14 cellular contexts compared by ENCODE assay signal in genomic region chr19:39327318-39327717, GRCh38. TPM values are rescaled to one million over a fixed set of nuclear protein-coding genes. Genes with fewer than 3 reads are reported as not detected.
"Had no signal": no experiment of that assay in that cellular context is flagged by ENCODE, and none has a peak within 500 bp of the region (broad histone marks: within the 10 kb centered on the region; RNA-seq: fewer than 3 reads in every experiment).

No MANE protein-coding gene starts in this region.

- H3K4me1 ChIP-seq: psoas muscle, suprapubic skin had no signal

- H3K4me2 ChIP-seq: smooth muscle cell had no signal

- H3K4me3 Mint-ChIP-seq: activated T-helper 1 cell treated with anti-CD3 and anti-CD28 coated beads, Interleukin-12 subunit alpha, Interleukin-12 subunit beta, Interleukin-2, Interleukin-4 antibody, amounts not matched to agents 30 ng/mL and 10 ng/mL and 1 ng/mL, durations not matched to agents 14 hours and 24 hours and 36 hours; endodermal cell; stimulated activated naive CD8-positive, alpha-beta T cell treated with anti-CD3 and anti-CD28 coated beads, Interleukin-15, Interleukin-2, amounts not matched to agents 100 ng/mL and 50 ng/mL, for 24 hours; type B pancreatic cell had no signal

- H3K27ac Mint-ChIP-seq: endodermal cell; stimulated activated naive CD8-positive, alpha-beta T cell treated with anti-CD3 and anti-CD28 coated beads, Interleukin-15, Interleukin-2, amounts not matched to agents 100 ng/mL and 50 ng/mL, for 24 hours; type B pancreatic cell had no signal

- H3K9me3 ChIP-seq: gastroesophageal sphincter, psoas muscle, suprapubic skin had no signal

- H3K27ac ChIP-seq: gastroesophageal sphincter, psoas muscle, suprapubic skin had no signal

- H3K36me3 Mint-ChIP-seq: type B pancreatic cell had no signal

- H3K4me3 ChIP-seq: gastroesophageal sphincter, psoas muscle, smooth muscle cell, suprapubic skin had no signal

- H3K27me3 ChIP-seq: dorsolateral prefrontal cortex, suprapubic skin had no signal

- H3K27me3 Mint-ChIP-seq: stimulated activated naive CD8-positive, alpha-beta T cell treated with anti-CD3 and anti-CD28 coated beads, Interleukin-15, Interleukin-2, amounts not matched to agents 100 ng/mL and 50 ng/mL, for 24 hours had no signal

- H3K4me1 Mint-ChIP-seq: endodermal cell had no signal

- H3K36me3 ChIP-seq: gastroesophageal sphincter, suprapubic skin had no signal

- H3K9me3 Mint-ChIP-seq: activated T-helper 1 cell treated with anti-CD3 and anti-CD28 coated beads, Interleukin-12 subunit alpha, Interleukin-12 subunit beta, Interleukin-2, Interleukin-4 antibody, amounts not matched to agents 30 ng/mL and 10 ng/mL and 1 ng/mL, durations not matched to agents 14 hours and 24 hours and 36 hours; endodermal cell; stimulated activated naive CD8-positive, alpha-beta T cell treated with anti-CD3 and anti-CD28 coated beads, Interleukin-15, Interleukin-2, amounts not matched to agents 100 ng/mL and 50 ng/mL, for 24 hours; type B pancreatic cell had no signal

RNA-seq across cellular contexts. Expression of gene GMFG, which starts 8.5 kb away (rescaled TPM):
- total RNA-seq: endodermal cell, epithelial cell of proximal tubule, smooth muscle cell had no signal

RNA-seq across cellular contexts. Expression of gene IFNL1, which starts 31.1 kb away (rescaled TPM):
- total RNA-seq: cardiac septum, dorsolateral prefrontal cortex, endodermal cell, epithelial cell of proximal tubule, gastroesophageal sphincter, left lobe of liver, lung microvascular endothelial cell, omental fat pad, psoas muscle, smooth muscle cell, suprapubic skin had no signal
- polyA plus RNA-seq: psoas muscle, smooth muscle cell had no signal

RNA-seq across cellular contexts. Expression of gene IFNL2, which starts 59.1 kb away (rescaled TPM):
- total RNA-seq: activated T-helper 1 cell treated with anti-CD3 and anti-CD28 coated beads, Interleukin-12 subunit alpha, Interleukin-12 subunit beta, Interleukin-2, Interleukin-4 antibody, amounts not matched to agents 30 ng/mL and 10 ng/mL and 1 ng/mL, durations not matched to agents 14 hours and 24 hours and 36 hours; cardiac septum; dorsolateral prefrontal cortex; endodermal cell; epithelial cell of proximal tubule; gastroesophageal sphincter; left lobe of liver; lung microvascular endothelial cell; omental fat pad; psoas muscle; smooth muscle cell; suprapubic skin had no signal
- polyA plus RNA-seq: psoas muscle, smooth muscle cell had no signal
